18 cellular contexts compared by ENCODE assay signal in genomic region chr9:36386396-36386795, GRCh38.
"Had no signal": no experiment of that assay in that cellular context is flagged by ENCODE, and none has a peak within 500 bp of the region (broad histone marks: within the 10 kb centered on the region; RNA-seq: fewer than 3 reads in every experiment).

No MANE protein-coding gene starts in this region.

- ATAC-seq: activated CD8-positive, alpha-beta memory T cell treated with anti-CD3 and anti-CD28 coated beads, Interleukin-2, amount 10 ng/mL, durations not matched to agents 7 days and 5 days; activated naive CD4-positive, alpha-beta T cell treated with anti-CD3 and anti-CD28 coated beads, Interleukin-2, amount 50 U/mL, for 72 hours; left ventricle myocardium superior; psoas muscle; right lobe of liver; stimulated activated naive B cell treated with anti-CD40 and anti-IgM and Interleukin-4, amounts not matched to agents 10 μg/mL and 1 μg/mL and 100 μg/mL, for 72 hours; T-helper 17 cell had no signal

- H3K27me3 Mint-ChIP-seq: activated CD8-positive, alpha-beta memory T cell treated with anti-CD3 and anti-CD28 coated beads, Interleukin-2, amount 10 ng/mL, durations not matched to agents 7 days and 5 days; activated T-cell treated with anti-CD3 and anti-CD28 coated beads, Interleukin-2, amount 50 U/mL, for 24 hours; stimulated activated naive B cell treated with anti-CD40 and anti-IgM and Interleukin-4, amounts not matched to agents 10 μg/mL and 1 μg/mL and 100 μg/mL, for 72 hours; T-helper 17 cell had no signal

- H3K27ac Mint-ChIP-seq: activated CD8-positive, alpha-beta memory T cell treated with anti-CD3 and anti-CD28 coated beads, Interleukin-2, amount 10 ng/mL, durations not matched to agents 7 days and 5 days; activated naive CD4-positive, alpha-beta T cell treated with anti-CD3 and anti-CD28 coated beads, Interleukin-2, amount 50 U/mL, for 72 hours; activated T-cell treated with anti-CD3 and anti-CD28 coated beads, Interleukin-2, amount 50 U/mL, for 24 hours; nephron progenitor cell; stimulated activated naive B cell treated with anti-CD40 and anti-IgM and Interleukin-4, amounts not matched to agents 10 μg/mL and 1 μg/mL and 100 μg/mL, for 72 hours; T-helper 17 cell had no signal

- H3K9me3 Mint-ChIP-seq: activated naive CD4-positive, alpha-beta T cell treated with anti-CD3 and anti-CD28 coated beads, Interleukin-2, amount 50 U/mL, for 72 hours; activated T-cell treated with anti-CD3 and anti-CD28 coated beads, Interleukin-2, amount 50 U/mL, for 24 hours; nephron progenitor cell; stimulated activated naive B cell treated with anti-CD40 and anti-IgM and Interleukin-4, amounts not matched to agents 10 μg/mL and 1 μg/mL and 100 μg/mL, for 72 hours had no signal

- DNase-seq: activated CD4-positive, alpha-beta T cell treated with anti-CD3 and anti-CD28 coated beads for 1 hour; activated CD4-positive, alpha-beta T cell treated with anti-CD3 and anti-CD28 coated beads, Interleukin-2, amount 50 U/mL, for 48 hours; activated CD8-positive, alpha-beta memory T cell treated with anti-CD3 and anti-CD28 coated beads, Interleukin-2, amount 10 ng/mL, durations not matched to agents 7 days and 5 days; activated effector memory CD4-positive, alpha-beta T cell treated with Interleukin-2 at 50 U/mL for 16 hours; activated T-cell treated with anti-CD3 and anti-CD28 coated beads, Interleukin-2, amount 50 U/mL, for 24 hours; amygdala; foreskin melanocyte; head of caudate nucleus; left ventricle myocardium superior; nephron progenitor cell; psoas muscle; right lobe of liver; stimulated activated CD4-positive, alpha-beta T cell treated with anti-CD3 and anti-CD28 coated beads, Interleukin-2, amount 100 ng/mL, for 24 hours; stimulated activated naive B cell treated with anti-CD40 and anti-IgM and Interleukin-4, amounts not matched to agents 10 μg/mL and 1 μg/mL and 100 μg/mL, for 72 hours; substantia nigra; T-helper 17 cell; upper lobe of left lung had no signal

- H3K4me3 Mint-ChIP-seq: activated CD8-positive, alpha-beta memory T cell treated with anti-CD3 and anti-CD28 coated beads, Interleukin-2, amount 10 ng/mL, durations not matched to agents 7 days and 5 days; activated T-cell treated with anti-CD3 and anti-CD28 coated beads, Interleukin-2, amount 50 U/mL, for 24 hours; nephron progenitor cell; stimulated activated naive B cell treated with anti-CD40 and anti-IgM and Interleukin-4, amounts not matched to agents 10 μg/mL and 1 μg/mL and 100 μg/mL, for 72 hours; T-helper 17 cell had no signal
